ENCODE assay signal across 1 cellular context in genomic region chr20:36273414-36274247, GRCh38.
TF ChIP-seq lines count a peak whose summit lies in the region.

No MANE protein-coding gene starts in this region.

TF ChIP-seq in HepG2, 621 proteins besides CTCF, POLR2A, EP300 and RAD21 (continued from another document and continues in another):
- TF ChIP-seq MTA1 (CRISPR knock-in tag; IDR thresholded peaks at IDR 0.05; ENCODE audit: borderline replicate concordance) (no peak), DMAP1 (CRISPR knock-in tag; IDR thresholded peaks at IDR 0.05) (no peak), ZMAT5 (CRISPR knock-in tag; IDR thresholded peaks at IDR 0.05; ENCODE audit: borderline replicate concordance, low read depth) (no peak), ZNF878 (CRISPR knock-in tag; IDR thresholded peaks at IDR 0.05) (no peak), ZBTB20 (CRISPR knock-in tag; IDR thresholded peaks at IDR 0.05; ENCODE audit: borderline replicate concordance, low read depth) (no peak), ELF1 (CRISPR knock-in tag; IDR thresholded peaks at IDR 0.05) (no peak), PAXIP1 (CRISPR knock-in tag; conservative IDR thresholded peaks at IDR 0.05) (no peak), ISX (CRISPR knock-in tag; conservative IDR thresholded peaks at IDR 0.05) (no peak), NFIC (IDR thresholded peaks at IDR 0.05; ENCODE audit: low read length) (no peak), DMTF1 (CRISPR knock-in tag; IDR thresholded peaks at IDR 0.05) (no peak), ZC3H13 (CRISPR knock-in tag; IDR thresholded peaks at IDR 0.05) (no peak), HMGXB3 (CRISPR knock-in tag; IDR thresholded peaks at IDR 0.05; ENCODE audit: borderline replicate concordance) (no peak), ZC3H4 (CRISPR knock-in tag; IDR thresholded peaks at IDR 0.05; ENCODE audit: borderline replicate concordance) (0 out of 2 replicates have a peak, but pooled peaks have one; percentile 63), SRY (CRISPR knock-in tag; IDR thresholded peaks at IDR 0.05) (no peak), AHR (CRISPR knock-in tag; IDR thresholded peaks at IDR 0.05) (no peak), ZNF205 (CRISPR knock-in tag; IDR thresholded peaks at IDR 0.05) (no peak), ZNF382 (CRISPR knock-in tag; IDR thresholded peaks at IDR 0.05; ENCODE audit: borderline replicate concordance) (no peak), FIP1L1 (IDR thresholded peaks at IDR 0.05; ENCODE audit: borderline replicate concordance, insufficient read depth, low read depth, low read length) (no peak), TBP (CRISPR knock-in tag; IDR thresholded peaks at IDR 0.05) (no peak), KDM1A (CRISPR knock-in tag; IDR thresholded peaks at IDR 0.05) (peak; percentile 84), RFXAP (CRISPR knock-in tag; IDR thresholded peaks at IDR 0.05; ENCODE audit: borderline replicate concordance) (no peak), ZNF713 (CRISPR knock-in tag; IDR thresholded peaks at IDR 0.05) (no peak), ZNF629 (CRISPR knock-in tag; conservative IDR thresholded peaks at IDR 0.05) (peak; percentile 97), ZNF7 (CRISPR knock-in tag; IDR thresholded peaks at IDR 0.05) (no peak), ZNF574 (CRISPR knock-in tag; IDR thresholded peaks at IDR 0.05) (no peak), SMARCE1 (IDR thresholded peaks at IDR 0.05; ENCODE audit: borderline replicate concordance) (no peak), PAX8 (CRISPR knock-in tag; IDR thresholded peaks at IDR 0.05; ENCODE audit: borderline replicate concordance) (no peak), HOXA3 (CRISPR knock-in tag; IDR thresholded peaks at IDR 0.05) (no peak), PHF21A (CRISPR knock-in tag; IDR thresholded peaks at IDR 0.05) (no peak), ZNF615 (CRISPR knock-in tag; IDR thresholded peaks at IDR 0.05; ENCODE audit: borderline replicate concordance) (no peak), ZHX1 (CRISPR knock-in tag; IDR thresholded peaks at IDR 0.05; ENCODE audit: low read depth) (no peak), ADNP (CRISPR knock-in tag; IDR thresholded peaks at IDR 0.05) (peak; percentile 77; the same call in 1 of the 2 replicates), ZNF879 (CRISPR knock-in tag; IDR thresholded peaks at IDR 0.05) (no peak), GTF2F1 (IDR thresholded peaks at IDR 0.05; ENCODE audit: low read length) (no peak), TAF1 (CRISPR knock-in tag; IDR thresholded peaks at IDR 0.05) (0 out of 2 replicates have a peak, but pooled peaks have one; percentile 8), WIZ (CRISPR knock-in tag; IDR thresholded peaks at IDR 0.05) (no peak), RORA (CRISPR knock-in tag; IDR thresholded peaks at IDR 0.05) (no peak), ZNF772 (CRISPR knock-in tag; IDR thresholded peaks at IDR 0.05) (no peak), ZNF281 (CRISPR knock-in tag; IDR thresholded peaks at IDR 0.05; ENCODE audit: borderline replicate concordance) (0 out of 2 replicates have a peak, but pooled peaks have one; percentile 10), NFKBIZ (CRISPR knock-in tag; IDR thresholded peaks at IDR 0.05) (no peak)
